ENCODE assay signal across 13 cellular contexts in genomic region chr2:69493268-69493667, GRCh38. TPM values are rescaled to one million over a fixed set of nuclear protein-coding genes. Genes with fewer than 3 reads are reported as not detected.
DNase-seq lines count a peak whose midpoint lies in the region; ATAC-seq and TF ChIP-seq lines count a peak whose summit lies in the region.
"Had no signal": no experiment of that assay in that cellular context is flagged by ENCODE, and none has a peak within 500 bp of the region (broad histone marks: within the 10 kb centered on the region; RNA-seq: fewer than 3 reads in every experiment).

No MANE protein-coding gene starts in this region.

- no peak overlapping the region for H3K4me3 Mint-ChIP-seq in CD4-positive, alpha-beta T cell
- H3K4me3 Mint-ChIP-seq: nephron had no signal

- CTCF ChIA-PET in CD4-positive, alpha-beta T cell (lab: Charles Lee): no interaction called here

- peaks cover 89% of the 10 kb centered on the region for H3K36me3 Mint-ChIP-seq in CD4-positive, alpha-beta T cell (ENCODE audit: low read depth)

- peaks cover 24% of the 10 kb centered on the region for H3K4me1 Mint-ChIP-seq in CD4-positive, alpha-beta T cell (ENCODE audit: low read depth)
- H3K4me1 Mint-ChIP-seq: nephron had no signal

- H3K9me3 Mint-ChIP-seq in CD4-positive, alpha-beta T cell: no peaks in the 10 kb centered on the region
- H3K9me3 Mint-ChIP-seq: nephron had no signal

- H3K27ac Mint-ChIP-seq in CD4-positive, alpha-beta T cell: peak overlapping the region; percentile 71

- no peak for TF ChIP-seq CTCF in CD4-positive, alpha-beta T cell (IDR thresholded peaks at IDR 0.05)

- H3K9me3 ChIP-seq in CD4-positive, alpha-beta T cell (ENCODE audit: control insufficient read depth, low read length): no peaks in the 10 kb centered on the region
- H3K9me3 ChIP-seq: tibial artery had no signal

- DNase-seq in CD4-positive, alpha-beta T cell: no peak
- DNase-seq in NCI-H1105 treated with DMSO at 0.1 percent for 48 hours (lab: John Stamatoyannopoulos, UW) (peak; percentile 65), amygdala (lab: John Stamatoyannopoulos, UW) (peak in 42 of 56 donors; percentile 4 to 76 (median 36)), midbrain (lab: John Stamatoyannopoulos, UW) (peak; percentile 55), Kasumi-1 (lab: John Stamatoyannopoulos, UW) (no peak), NOMO-1 treated with DMSO at 0.1 percent for 48 hours (lab: John Stamatoyannopoulos, UW; ENCODE audit: unreplicated experiment) (no peak)
- DNase-seq: activated effector memory CD4-positive, alpha-beta T cell treated with Interleukin-2 at 50 U/mL for 16 hours; KG1; stimulated activated CD4-positive, alpha-beta T cell treated with anti-CD3 and anti-CD28 coated beads, Interleukin-4, amount 100 ng/mL, for 24 hours; tibial artery had no signal

- intact Hi-C loops in CD4-positive, alpha-beta T cell (cut with DNase I, micrococcal nuclease): no loop called here

- H3K27me3 ChIP-seq in CD4-positive, alpha-beta T cell (ENCODE audit: control insufficient read depth, insufficient read depth, low read length): no peaks in the 10 kb centered on the region
- H3K27me3 ChIP-seq: tibial artery had no signal

- no peak for ATAC-seq in CD4-positive, alpha-beta T cell (ENCODE audit: poor library complexity)
- no peak for ATAC-seq in HG02798 (IDR thresholded peaks at IDR 0.05; ENCODE audit: poor library complexity, unreplicated experiment)
- ATAC-seq in HG03457 (IDR thresholded peaks at IDR 0.05; ENCODE audit: unreplicated experiment): no peak

- H3K27ac ChIP-seq in CD4-positive, alpha-beta T cell (ENCODE audit: low read depth, low read length): no peak overlapping the region
- H3K27ac ChIP-seq: tibial artery had no signal

- no peaks in the 10 kb centered on the region for H3K27me3 Mint-ChIP-seq in CD4-positive, alpha-beta T cell

- POLR2A ChIA-PET in CD4-positive, alpha-beta T cell (lab: Charles Lee): no interaction called here

RNA-seq across cellular contexts. Expression of gene NFU1, which starts 56.0 kb away (rescaled TPM):
- 10 to 100 TPM; 18.5 to 22.2 TPM for total RNA-seq in CD4-positive, alpha-beta T cell

Comparison
In these comparisons a context has a peak if more than half of its experiments do, and no peak if none do; other contexts are left out.
1. DNase-seq: peak in NCI-H1105 treated with DMSO at 0.1 percent for 48 hours (single experiment), amygdala (42 of 56) and midbrain (single experiment); none in CD4-positive, alpha-beta T cell (0 of 10), Kasumi-1 (0 of 2) and NOMO-1 treated with DMSO at 0.1 percent for 48 hours (single experiment).